ENCODE assay signal across 8 cellular contexts in genomic region chrX:63561425-63561824, GRCh38.
DNase-seq lines count a peak whose midpoint lies in the region; ATAC-seq and TF ChIP-seq lines count a peak whose summit lies in the region.

No MANE protein-coding gene starts in this region.

- H3K36me3 ChIP-seq in Panc1 (ENCODE audit: control insufficient read depth, insufficient read depth, low read length) (no peaks in the 10 kb centered on the region; the same call in 1 of the 2 replicates), esophagus squamous epithelium (no peaks in the 10 kb centered on the region), prostate gland (no peaks in the 10 kb centered on the region)

- POLR2A ChIA-PET in Panc1 (lab: Charles Lee) = no interaction called here

- TF ChIP-seq CTCF in GM12865 (IDR thresholded peaks at IDR 0.05; ENCODE audit: insufficient read depth, low read depth, low read length, missing control alignments) = no peak
- no peak for TF ChIP-seq CTCF in Panc1 (IDR thresholded peaks at IDR 0.05)
- TF ChIP-seq CTCF in esophagus squamous epithelium (IDR thresholded peaks at IDR 0.05) = no peak
- no peak for TF ChIP-seq CTCF in prostate gland (IDR thresholded peaks at IDR 0.05)
- no peak for TF ChIP-seq CTCF in lower leg skin (IDR thresholded peaks at IDR 0.05)

- intact Hi-C loops in Panc1 (cut with micrococcal nuclease; ENCODE audit: unreplicated experiment) (no loop called here), esophagus squamous epithelium (cut with DNase I) (no loop called here), prostate gland (cut with DNase I) (loop anchor here (10.0 kb wide), 1 partner anchor 193 kb away; a partner anchor contains a TSS), lower leg skin (cut with DNase I; ENCODE audit: low total_unique reads) (no loop called here)

- in situ Hi-C loops in Panc1 (cut with HindIII; ENCODE audit: low pct_unique_long_range_greater_than_20kb, low sequenced_read_pairs) = no loop called here

- BruUV-seq in Panc1 (replicated peaks; lab: Mats Ljungman, UMichigan) = no TSS peak

- H3K4me1 ChIP-seq in Panc1 (ENCODE audit: control insufficient read depth, insufficient read depth, low read length) (no peaks in the 10 kb centered on the region; the same call in 1 of the 2 replicates), esophagus squamous epithelium (peaks cover 0 to 15% (median 3%) of the 10 kb centered on the region in 3 donors), prostate gland (replicated peaks) (no peaks in the 10 kb centered on the region)

- H3K27ac ChIP-seq in Panc1 (ENCODE audit: low read length) = peak overlapping the region; percentile 91; the same call in 1 of the 2 replicates
- peak overlapping the region in 2 of 4 donors; percentile 74 to 76 for H3K27ac ChIP-seq in esophagus squamous epithelium
- H3K27ac ChIP-seq in prostate gland = peak overlapping the region; percentile 65 to 80

- H3K9me3 ChIP-seq in Panc1 (ENCODE audit: control insufficient read depth, insufficient read depth, low read depth, low read length) = no peaks in the 10 kb centered on the region
- peaks cover 0 to under 1% (median 0%) of the 10 kb centered on the region in 3 donors for H3K9me3 ChIP-seq in esophagus squamous epithelium
- no peaks in the 10 kb centered on the region for H3K9me3 ChIP-seq in prostate gland

- 0 to 33% methylated on average over 6 of the region's 6 CpGs for WGBS in esophagus squamous epithelium, 2 donors
- WGBS in prostate gland = under 1% methylated on average over 6 of the region's 6 CpGs
- 3 to 27% methylated on average over 6 of the region's 6 CpGs for WGBS in lower leg skin, 2 donors

- H3K27me3 ChIP-seq in Panc1 (ENCODE audit: control insufficient read depth, insufficient read depth, low read length) (no peaks in the 10 kb centered on the region), esophagus squamous epithelium (no peaks in the 10 kb centered on the region), prostate gland (replicated peaks; ENCODE audit: insufficient read depth) (no peaks in the 10 kb centered on the region)

- TF ChIP-seq POLR2A in esophagus squamous epithelium (IDR thresholded peaks at IDR 0.05) (no peak), prostate gland (IDR thresholded peaks at IDR 0.05) (no peak), lower leg skin (IDR thresholded peaks at IDR 0.05) (no peak)

- DNase-seq in GM12865 (ENCODE audit: low read depth) (peak; percentile 0), Panc1 (ENCODE audit: low read depth, low spot score) (no peak), esophagus squamous epithelium (lab: John Stamatoyannopoulos, UW) (no peak), prostate gland (ENCODE audit: low spot score) (no peak), lower leg skin (ENCODE audit: low spot score in 2 of 2) (no peak), NCI-H446 (lab: John Stamatoyannopoulos, UW) (no peak), middle frontal gyrus (ENCODE audit: extremely low spot score, low spot score) (no peak)

- CTCF ChIA-PET in Panc1 (lab: Charles Lee) = no interaction called here

- ATAC-seq in Panc1 = peak; percentile 68; the same call in 1 of the 2 replicates
- no peak for ATAC-seq in GM19397 (IDR thresholded peaks at IDR 0.05; ENCODE audit: unreplicated experiment)

- H3K4me3 ChIP-seq in GM12865 (ENCODE audit: low read depth, low read length) (peak overlapping the region; percentile 87), Panc1 (ENCODE audit: low read depth in 2 of 2, low read length in 2 of 2) (peak overlapping the region; percentile 69 to 96), esophagus squamous epithelium (peak overlapping the region; percentile 61 to 74 (median 68)), prostate gland (peak overlapping the region; percentile 47 to 49), lower leg skin (ENCODE audit: low read depth, poor library complexity, severe bottlenecking) (no peak overlapping the region)
